8 cellular contexts compared by ENCODE assay signal in genomic region chr10:114100848-114101741, GRCh38. TPM values are rescaled to one million over a fixed set of nuclear protein-coding genes. Genes with fewer than 3 reads are reported as not detected.
DNase-seq lines count a peak whose midpoint lies in the region; ATAC-seq, FAIRE-seq and TF ChIP-seq lines count a peak whose summit lies in the region.

No MANE protein-coding gene starts in this region.

- no peaks in the 10 kb centered on the region for H3K27me3 ChIP-seq in esophagus (ENCODE audit: control insufficient read depth in 1 of 2, insufficient read depth in 2 of 2, low read length in 2 of 2)

- H3K9me3 ChIP-seq in esophagus (ENCODE audit: control insufficient read depth in 2 of 2, insufficient read depth in 1 of 2, low read depth in 1 of 2, low read length in 1 of 2) = no peaks in the 10 kb centered on the region

- peaks cover 2 to 6% of the 10 kb centered on the region in 2 donors for H3K4me1 ChIP-seq in esophagus (ENCODE audit: control insufficient read depth in 2 of 2, insufficient read depth in 2 of 2, low read length in 1 of 2)

- WGBS in esophagus, 2 donors = 10 to 14% methylated on average over 46 to 47 of the region's 47 CpGs

- DNase-seq in GM12865 (ENCODE audit: low read depth) (peak; percentile 23), RCC 7860 (ENCODE audit: low spot score) (peak; percentile 59), naive B cell (no peak), SW 1271 (lab: John Stamatoyannopoulos, UW) (no peak), SIG-M5 (lab: John Stamatoyannopoulos, UW) (no peak), cortex of kidney (lab: John Stamatoyannopoulos, UW) (no peak)

- peaks cover 0 to 10% of the 10 kb centered on the region in 2 donors for H3K36me3 Mint-ChIP-seq in naive B cell

- no peaks in the 10 kb centered on the region for H3K36me3 ChIP-seq in esophagus (ENCODE audit: control insufficient read depth in 2 of 2, insufficient read depth in 2 of 2, low read length in 1 of 2)

- H3K9me3 Mint-ChIP-seq in naive B cell = peaks cover 0 to 1% (median 0%) of the 10 kb centered on the region in 7 donors

- peak overlapping the region; percentile 46 for H3K4me3 ChIP-seq in GM12865 (ENCODE audit: low read depth, low read length)
- H3K4me3 ChIP-seq in esophagus (ENCODE audit: low read depth in 1 of 2, low read length in 2 of 2) = peak overlapping the region; percentile 30 to 50

- FAIRE-seq in RCC 7860 (lab: Jason Lieb, UNC) = peak; percentile 64

- H3K27ac Mint-ChIP-seq in naive B cell = peak overlapping the region in 4 of 6 donors; percentile 7 to 92 (median 48)

- TF ChIP-seq CTCF in GM12865 (IDR thresholded peaks at IDR 0.05; ENCODE audit: insufficient read depth, low read depth, low read length, missing control alignments) = no peak

- peak in 1 of 2 donors; percentile 43 for ATAC-seq in naive B cell (ENCODE audit: low read depth in 2 of 2)
- ATAC-seq in HG03342 (IDR thresholded peaks at IDR 0.05; ENCODE audit: unreplicated experiment) = no peak

- no peak overlapping the region for H3K27ac ChIP-seq in esophagus (ENCODE audit: low read depth in 2 of 2, low read length in 1 of 2)

- H3K27me3 Mint-ChIP-seq in naive B cell = peaks cover 14 to 19% (median 16%) of the 10 kb centered on the region in 3 donors

- peak overlapping the region; percentile 70 to 93 (median 88) for H3K4me3 Mint-ChIP-seq in naive B cell

- H3K4me1 Mint-ChIP-seq in naive B cell = peaks cover 37 to 64% (median 57%) of the 10 kb centered on the region in 3 donors

RNA-seq across cellular contexts. Expression of gene ADRB1, which starts 57.4 kb away (rescaled TPM):
- polyA plus RNA-seq in esophagus = under 1 TPM; 0.22 to 0.46 TPM
- under 1 TPM in 1 of 6 donors, not detected in 5; 0.66 TPM for polyA plus RNA-seq in naive B cell (ENCODE audit: low read depth in 6 of 6)

Comparison
In these comparisons a context has a peak if more than half of its experiments do, and no peak if none do; other contexts are left out.
1. DNase-seq: peak in GM12865 (single experiment) and RCC 7860 (single experiment); none in naive B cell (single experiment), SW 1271 (0 of 2), SIG-M5 (single experiment) and cortex of kidney (single experiment).